ENCODE assay signal across 9 cellular contexts in genomic region chr4:23890369-23891063, GRCh38. TPM values are rescaled to one million over a fixed set of nuclear protein-coding genes. Genes with fewer than 3 reads are reported as not detected.
DNase-seq lines count a peak whose midpoint lies in the region; ATAC-seq and TF ChIP-seq lines count a peak whose summit lies in the region.
"Had no signal": no experiment of that assay in that cellular context is flagged by ENCODE, and none has a peak within 500 bp of the region (broad histone marks: within the 10 kb centered on the region; RNA-seq: fewer than 3 reads in every experiment).

No MANE protein-coding gene starts in this region.

- no peaks in the 10 kb centered on the region for H3K9me3 ChIP-seq in BE2C
- no peaks in the 10 kb centered on the region for H3K9me3 ChIP-seq in heart right ventricle
- no peaks in the 10 kb centered on the region for H3K9me3 ChIP-seq in ovary

- no peaks in the 10 kb centered on the region for H3K36me3 Mint-ChIP-seq in activated CD8-positive, alpha-beta T cell treated with anti-CD3 and anti-CD28 coated beads for 36 hours (ENCODE audit: low read depth)
- H3K36me3 Mint-ChIP-seq: CD8-positive, alpha-beta T cell had no signal

- intact Hi-C loops in heart right ventricle (cut with DNase I) (loop anchor here in 3 of 10 donors (5.0 kb wide), 3 partner anchors 42 to 357 kb away; no protein-coding TSS in a partner anchor), ovary (cut with DNase I) (no loop called here)
- intact Hi-C loops in activated CD8-positive, alpha-beta T cell treated with anti-CD3 and anti-CD28 coated beads for 36 hours (cut with micrococcal nuclease): no loop called here

- ATAC-seq in heart right ventricle (peak in 1 of 8 donors; percentile 6), HG03457 (IDR thresholded peaks at IDR 0.05; ENCODE audit: unreplicated experiment) (no peak)
- ATAC-seq in activated CD8-positive, alpha-beta T cell treated with anti-CD3 and anti-CD28 coated beads for 36 hours: no peak

- H3K27ac Mint-ChIP-seq in activated CD8-positive, alpha-beta T cell treated with anti-CD3 and anti-CD28 coated beads for 36 hours: no peak overlapping the region
- H3K27ac Mint-ChIP-seq: CD8-positive, alpha-beta T cell had no signal

- H3K36me3 ChIP-seq in BE2C (no peaks in the 10 kb centered on the region), heart right ventricle (no peaks in the 10 kb centered on the region), ovary (no peaks in the 10 kb centered on the region)

- DNase-seq in BE2C (no peak), heart right ventricle (no peak), ovary (no peak), erythroblast (lab: John Stamatoyannopoulos, UW) (no peak), A172 (ENCODE audit: low spot score) (no peak)
- no peak for DNase-seq in activated CD8-positive, alpha-beta T cell treated with anti-CD3 and anti-CD28 coated beads for 36 hours
- DNase-seq: CD8-positive, alpha-beta T cell had no signal

- H3K4me3 ChIP-seq in BE2C (ENCODE audit: low read depth, low read length): peak overlapping the region; percentile 80
- peak overlapping the region; percentile 59 for H3K4me3 ChIP-seq in WI38 (ENCODE audit: low read depth, low read length)
- H3K4me3 ChIP-seq in heart right ventricle: peak overlapping the region in 9 of 10 donors; percentile 40 to 63 (median 61)
- peak overlapping the region; percentile 36 for H3K4me3 ChIP-seq in ovary

- H3K27me3 ChIP-seq in BE2C: no peaks in the 10 kb centered on the region
- H3K27me3 ChIP-seq in heart right ventricle: no peaks in the 10 kb centered on the region
- H3K27me3 ChIP-seq in ovary: no peaks in the 10 kb centered on the region

- no peak for TF ChIP-seq EP300 in ovary (IDR thresholded peaks at IDR 0.05)

- CTCF ChIA-PET in activated CD8-positive, alpha-beta T cell treated with anti-CD3 and anti-CD28 coated beads for 36 hours (lab: Charles Lee): interaction anchor here (1.3 kb wide), 1 partner anchor 8 kb away, joined by 4 read pairs; no protein-coding TSS in a partner anchor

- peak overlapping the region; percentile 61 to 90 (median 82) for H3K27ac ChIP-seq in heart right ventricle
- no peak overlapping the region for H3K27ac ChIP-seq in ovary

- H3K4me1 ChIP-seq in BE2C: peaks cover 3% of the 10 kb centered on the region
- peaks cover 0 to 21% (median 7%) of the 10 kb centered on the region in 9 donors for H3K4me1 ChIP-seq in heart right ventricle
- peaks cover 4% of the 10 kb centered on the region for H3K4me1 ChIP-seq in ovary (ENCODE audit: insufficient read depth)

- no peak overlapping the region for H3K4me3 Mint-ChIP-seq in activated CD8-positive, alpha-beta T cell treated with anti-CD3 and anti-CD28 coated beads for 36 hours

- H3K27me3 Mint-ChIP-seq in activated CD8-positive, alpha-beta T cell treated with anti-CD3 and anti-CD28 coated beads for 36 hours: peaks cover 19% of the 10 kb centered on the region

- no peak for TF ChIP-seq CTCF in BE2C (IDR thresholded peaks at IDR 0.05; ENCODE audit: low read depth, low read length)
- TF ChIP-seq CTCF in WI38 (IDR thresholded peaks at IDR 0.05; ENCODE audit: low read depth, low read length): no peak
- TF ChIP-seq CTCF in heart right ventricle (IDR thresholded peaks at IDR 0.05): no peak
- no peak for TF ChIP-seq CTCF in ovary (IDR thresholded peaks at IDR 0.05)
- no peak for TF ChIP-seq CTCF in activated CD8-positive, alpha-beta T cell treated with anti-CD3 and anti-CD28 coated beads for 36 hours (IDR thresholded peaks at IDR 0.05)

- H3K9me3 Mint-ChIP-seq in activated CD8-positive, alpha-beta T cell treated with anti-CD3 and anti-CD28 coated beads for 36 hours: no peaks in the 10 kb centered on the region
- H3K9me3 Mint-ChIP-seq: CD8-positive, alpha-beta T cell had no signal

- 10 to 12% methylated on average over 9 of the region's 9 CpGs for WGBS in heart right ventricle, 2 donors
- 0 to 2% (median 1%) methylated on average over 9 of the region's 9 CpGs for WGBS in ovary, 3 donors

- H3K4me1 Mint-ChIP-seq in activated CD8-positive, alpha-beta T cell treated with anti-CD3 and anti-CD28 coated beads for 36 hours (ENCODE audit: low read depth): peaks cover 10% of the 10 kb centered on the region

- POLR2A ChIA-PET in activated CD8-positive, alpha-beta T cell treated with anti-CD3 and anti-CD28 coated beads for 36 hours (lab: Charles Lee): interaction anchor here (0.8 kb wide), 1 partner anchor 16 kb away, joined by 3 read pairs; no protein-coding TSS in a partner anchor

- TF ChIP-seq POLR2A in ovary (IDR thresholded peaks at IDR 0.05) (no peak), erythroblast (IDR thresholded peaks at IDR 0.05; ENCODE audit: low read length) (no peak)

RNA-seq across cellular contexts. Expression of gene PPARGC1A, which starts 0.7 kb away (rescaled TPM):
- polyA plus RNA-seq in BE2C (2012; ENCODE audit: insufficient read depth, insufficient read length, low read depth): 7.3 TPM
- total RNA-seq in heart right ventricle: 100 to 1,000 TPM in 7 of 10 donors, 10 to 100 TPM in 3; 66.3 to 200 (median 106) TPM
- 10 to 100 TPM; 11.8 to 27.7 TPM for polyA plus RNA-seq in heart right ventricle
- total RNA-seq in ovary: 1 to 10 TPM in 5 of 7 donors, under 1 TPM in 2; 0.90 to 6.3 (median 2.2) TPM
- 1 to 10 TPM in 1 of 2 donors, under 1 TPM in 1; 0.38 to 2.5 TPM for polyA plus RNA-seq in ovary
- 2.1 and 3.1 TPM in 2 replicates for total RNA-seq in A172 (2014; rRNA removed; shearing (Covaris generic))
- total RNA-seq in activated CD8-positive, alpha-beta T cell treated with anti-CD3 and anti-CD28 coated beads for 36 hours: not detected
- total RNA-seq: CD8-positive, alpha-beta T cell had no signal

Comparison
In these comparisons a context has a peak if more than half of its experiments do, and no peak if none do; other contexts are left out.
1. H3K27ac ChIP-seq: peak in heart right ventricle (10 of 10); none in ovary (0 of 2).
2. RNA of gene PPARGC1A, which starts 0.7 kb away (total RNA-seq): 66.3 to 200 TPM in heart right ventricle; 2.1 to 3.1 TPM in A172, 0.90 to 6.3 TPM in ovary and not detected in activated CD8-positive, alpha-beta T cell treated with anti-CD3 and anti-CD28 coated beads for 36 hours; every median in the first group is over 4 times any median in the second.
3. Peak in every context shown above with its lines, with median percentiles within 50 percentile points of each other: H3K4me3 ChIP-seq.